In the genomic region with DNA sequence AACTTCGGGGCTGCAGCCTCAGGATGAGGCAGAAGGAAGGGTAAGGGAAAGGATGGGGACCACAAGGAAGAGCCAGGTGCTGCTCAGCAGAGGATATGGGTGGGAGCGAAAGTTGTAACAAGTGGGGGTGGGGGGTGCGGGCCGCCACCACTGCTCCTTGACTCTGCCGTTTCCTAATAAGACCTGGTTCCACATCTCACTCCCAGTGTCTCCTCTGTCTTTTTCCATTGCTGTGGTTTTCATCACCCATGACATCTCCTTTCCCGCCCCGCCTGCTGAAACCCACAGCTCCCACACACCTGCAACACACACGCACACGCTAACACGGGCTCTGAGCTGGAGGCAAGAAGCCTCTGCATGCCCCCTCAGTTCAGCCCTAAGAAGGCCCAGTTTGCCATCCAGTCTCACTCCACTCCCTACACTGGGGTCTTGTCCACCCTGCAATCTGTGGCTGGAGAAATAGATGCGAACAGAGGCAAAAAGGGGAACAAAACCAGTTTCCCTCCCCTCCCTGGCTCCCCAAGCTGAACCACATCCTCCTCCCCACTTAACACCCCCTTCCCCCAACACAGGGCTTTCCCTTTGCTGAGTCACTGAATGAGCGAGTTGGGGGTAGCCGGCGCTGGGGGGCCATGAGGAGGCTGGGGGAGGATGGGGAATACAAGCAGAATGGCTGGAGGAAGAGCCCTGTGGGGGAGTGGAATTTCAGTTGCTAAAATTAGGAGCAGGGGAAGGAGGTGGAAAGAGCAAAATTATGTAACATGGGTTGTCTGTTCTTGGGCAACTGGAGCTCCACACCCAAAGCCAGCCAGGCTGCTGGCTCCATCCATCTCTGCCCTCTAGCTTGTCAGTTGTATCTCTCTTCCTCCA, we compare ENCODE assay signal across 1 cellular context.
TF ChIP-seq lines count a peak whose summit lies in the region.

No MANE protein-coding gene starts in this region.

TF ChIP-seq in HCT116, 20 proteins besides CTCF, POLR2A, EP300 and RAD21 (continued from another document):
- TF ChIP-seq, protein P1, sequence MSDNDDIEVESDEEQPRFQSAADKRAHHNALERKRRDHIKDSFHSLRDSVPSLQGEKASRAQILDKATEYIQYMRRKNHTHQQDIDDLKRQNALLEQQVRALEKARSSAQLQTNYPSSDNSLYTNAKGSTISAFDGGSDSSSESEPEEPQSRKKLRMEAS (IDR thresholded peaks at IDR 0.05): no peak
- TF ChIP-seq ELF1 (IDR thresholded peaks at IDR 0.05; ENCODE audit: borderline replicate concordance, low read depth) (no peak), TCF7L2 (IDR thresholded peaks at IDR 0.05; ENCODE audit: borderline replicate concordance, extremely low read depth, insufficient read depth, insufficient read length) (no peak), FOSL1 (IDR thresholded peaks at IDR 0.05; ENCODE audit: low read depth) (no peak), ZFX (IDR thresholded peaks at IDR 0.05) (no peak), YY1 (IDR thresholded peaks at IDR 0.05; ENCODE audit: extremely low read depth, insufficient replicate concordance, low read depth, low read length) (no peak), EZH2phosphoT487 (IDR thresholded peaks at IDR 0.05; ENCODE audit: borderline replicate concordance) (no peak), SRF (IDR thresholded peaks at IDR 0.05; ENCODE audit: low read depth) (no peak), CBX3 (IDR thresholded peaks at IDR 0.05; ENCODE audit: low read depth) (no peak), SIN3A (IDR thresholded peaks at IDR 0.05; ENCODE audit: low read depth) (no peak), EZH2 (IDR thresholded peaks at IDR 0.05) (no peak)
